ENCODE assay signal across 21 cellular contexts in genomic region chr2:128606837-128607236, GRCh38.
DNase-seq lines count a peak whose midpoint lies in the region; FAIRE-seq and TF ChIP-seq lines count a peak whose summit lies in the region.
"Had no signal": no experiment of that assay in that cellular context is flagged by ENCODE, and none has a peak within 500 bp of the region (broad histone marks: within the 10 kb centered on the region; RNA-seq: fewer than 3 reads in every experiment).

No MANE protein-coding gene starts in this region.

- no peaks in the 10 kb centered on the region for H3K36me3 ChIP-seq in kidney (ENCODE audit: control insufficient read depth in 1 of 2, insufficient read depth in 2 of 2, low read length in 2 of 2)

- H3K27ac ChIP-seq in kidney (ENCODE audit: low read depth in 2 of 2, low read length in 2 of 2) = no peak overlapping the region

- FAIRE-seq in kidney (lab: Jason Lieb, UNC) = no peak
- FAIRE-seq: A204.1, GM12892, K562 had no signal

- CTCF ChIA-PET in activated naive CD4-positive, alpha-beta T cell treated with anti-CD3 and anti-CD28 coated beads for 36 hours (lab: Charles Lee) = no interaction called here

- no peaks in the 10 kb centered on the region for H3K36me3 Mint-ChIP-seq in activated naive CD4-positive, alpha-beta T cell treated with anti-CD3 and anti-CD28 coated beads for 36 hours (ENCODE audit: low read depth)
- no peaks in the 10 kb centered on the region for H3K36me3 Mint-ChIP-seq in CD14-positive monocyte

- no peak overlapping the region for H3K9ac ChIP-seq in kidney (ENCODE audit: low read length in 2 of 2)

- no peaks in the 10 kb centered on the region for H3K9me3 ChIP-seq in kidney (ENCODE audit: control insufficient read depth in 1 of 2, low read length in 2 of 2)

- no peaks in the 10 kb centered on the region for H3K9me3 Mint-ChIP-seq in activated naive CD4-positive, alpha-beta T cell treated with anti-CD3 and anti-CD28 coated beads for 36 hours
- no peaks in the 10 kb centered on the region for H3K9me3 Mint-ChIP-seq in CD14-positive monocyte
- H3K9me3 Mint-ChIP-seq: HFFc6 had no signal

- H3K27me3 Mint-ChIP-seq in activated naive CD4-positive, alpha-beta T cell treated with anti-CD3 and anti-CD28 coated beads for 36 hours (ENCODE audit: low read depth) = no peaks in the 10 kb centered on the region
- H3K27me3 Mint-ChIP-seq in CD14-positive monocyte (ENCODE audit: low read depth in 3 of 3) = peaks cover 0 to 3% (median 1%) of the 10 kb centered on the region in 3 donors

- H3K4me3 Mint-ChIP-seq in activated naive CD4-positive, alpha-beta T cell treated with anti-CD3 and anti-CD28 coated beads for 36 hours = no peak overlapping the region
- no peak overlapping the region for H3K4me3 Mint-ChIP-seq in CD14-positive monocyte
- H3K4me3 Mint-ChIP-seq: HFFc6 had no signal

- peaks cover 0 to 7% of the 10 kb centered on the region in 2 donors for H3K4me1 ChIP-seq in kidney (ENCODE audit: control insufficient read depth in 1 of 2, insufficient read depth in 1 of 2, low read depth in 1 of 2, low read length in 2 of 2)

- H3K27ac Mint-ChIP-seq in activated naive CD4-positive, alpha-beta T cell treated with anti-CD3 and anti-CD28 coated beads for 36 hours = no peak overlapping the region
- no peak overlapping the region for H3K27ac Mint-ChIP-seq in CD14-positive monocyte
- H3K27ac Mint-ChIP-seq: HFFc6 had no signal

- no peaks in the 10 kb centered on the region for H3K4me1 Mint-ChIP-seq in activated naive CD4-positive, alpha-beta T cell treated with anti-CD3 and anti-CD28 coated beads for 36 hours (ENCODE audit: low read depth)
- peaks cover 10% of the 10 kb centered on the region for H3K4me1 Mint-ChIP-seq in CD14-positive monocyte

- TF ChIP-seq CTCF in CD14-positive monocyte (IDR thresholded peaks at IDR 0.05) = no peak
- TF ChIP-seq CTCF in kidney (IDR thresholded peaks at IDR 0.05; ENCODE audit: borderline replicate concordance, extremely low read depth, insufficient read depth) = no peak

- no peak overlapping the region for H3K4me3 ChIP-seq in kidney (ENCODE audit: low read length in 2 of 2)
- H3K4me3 ChIP-seq: K562 had no signal

- DNase-seq in activated naive CD4-positive, alpha-beta T cell treated with anti-CD3 and anti-CD28 coated beads for 36 hours = peak; percentile 1
- DNase-seq in activated naive CD4-positive, alpha-beta T cell treated with Interleukin-2 at 50 U/mL for 16 hours = no peak
- peak; percentile 23 for DNase-seq in CD14-positive monocyte (ENCODE audit: low spot score)
- peak; percentile 44 for DNase-seq in kidney
- DNase-seq in posterior vena cava (ENCODE audit: low spot score) = peak; percentile 66
- DNase-seq in SKM-1 (lab: John Stamatoyannopoulos, UW; ENCODE audit: unreplicated experiment) = no peak
- DNase-seq in central memory CD4-positive, alpha-beta T cell = no peak
- DNase-seq in Kasumi-1 (lab: John Stamatoyannopoulos, UW) = no peak
- DNase-seq: C1 segment of cervical spinal cord; COR-L47; GF-D8; HFFc6; MV-4-11; NCI-H1417 treated with DMSO at 0.1 percent for 48 hours; NCI-H2029; NCI-H2171; NCI-H446; NK-92 treated with Interleukin-12 subunit alpha and Interleukin-12 subunit beta, amount 100 ng/mL, for 24 hours had no signal

- intact Hi-C loops in activated naive CD4-positive, alpha-beta T cell treated with anti-CD3 and anti-CD28 coated beads for 36 hours (cut with micrococcal nuclease) = no loop called here
- intact Hi-C loops in CD14-positive monocyte (cut with micrococcal nuclease) (no loop called here), kidney (cut with DNase I) (no loop called here), posterior vena cava (cut with DNase I) (no loop called here)

Comparison
In these comparisons a context has a peak if more than half of its experiments do, and no peak if none do; other contexts are left out.
1. DNase-seq: peak in activated naive CD4-positive, alpha-beta T cell treated with anti-CD3 and anti-CD28 coated beads for 36 hours (single experiment), CD14-positive monocyte (single experiment), kidney (single experiment) and posterior vena cava (single experiment); none in activated naive CD4-positive, alpha-beta T cell treated with Interleukin-2 at 50 U/mL for 16 hours (single experiment), SKM-1 (single experiment), central memory CD4-positive, alpha-beta T cell (single experiment) and Kasumi-1 (0 of 2).